In genomic region chr7:21269021-21269420, GRCh38 we compare ENCODE assay signal across 22 cellular contexts.
"Had no signal": no experiment of that assay in that cellular context is flagged by ENCODE, and none has a peak within 500 bp of the region (broad histone marks: within the 10 kb centered on the region; RNA-seq: fewer than 3 reads in every experiment).

No MANE protein-coding gene starts in this region.

- H3K4me2 ChIP-seq: smooth muscle cell had no signal

- H3K4me3 ChIP-seq: left ventricle myocardium inferior, lung, mucosa of descending colon, ovary, right atrium auricular region, right lobe of liver, smooth muscle cell, tibial nerve, upper lobe of left lung had no signal

- H3K9me3 ChIP-seq: left ventricle myocardium inferior, mucosa of descending colon, ovary, right atrium auricular region, right lobe of liver, tibial nerve, upper lobe of left lung had no signal

- H3K27ac ChIP-seq: left ventricle myocardium inferior, ovary, right atrium auricular region, right lobe of liver, tibial nerve, upper lobe of left lung had no signal

- ATAC-seq: mucosa of descending colon; naive thymus-derived CD4-positive, alpha-beta T cell; natural killer cell treated with Interleukin-12 subunit alpha and Interleukin-12 subunit beta and Interleukin-15 and Interleukin-18, amount 100 ng/mL, for 72 hours; right lobe of liver; stimulated activated memory B cell treated with anti-CD40 and anti-IgM and Interleukin-4, amounts not matched to agents 10 μg/mL and 1 μg/mL and 100 μg/mL, for 72 hours; stimulated activated naive CD8-positive, alpha-beta T cell treated with anti-CD3 and anti-CD28 coated beads, Interleukin-15, amount 100 ng/mL, for 72 hours had no signal

- H3K36me3 ChIP-seq: left ventricle myocardium inferior, ovary, right atrium auricular region, right lobe of liver, tibial nerve, upper lobe of left lung had no signal

- DNase-seq: hypothalamus; immature natural killer cell; left ventricle myocardium inferior; midbrain; mucosa of descending colon; naive thymus-derived CD4-positive, alpha-beta T cell; ovary; right lobe of liver; stimulated activated CD4-positive, alpha-beta T cell treated with anti-CD3 and anti-CD28 coated beads, Interleukin-1b, Interleukin-23, amount 100 ng/mL, for 48 hours; stimulated activated CD4-positive, alpha-beta T cell treated with anti-CD3 and anti-CD28 coated beads, Interleukin-2, amount 100 ng/mL, for 48 hours; stimulated activated CD4-positive, alpha-beta T cell treated with anti-CD3 and anti-CD28 coated beads, Interleukin-4, amount 100 ng/mL, for 4 hours; stimulated activated CD8-positive, alpha-beta memory T cell treated with anti-CD3 and anti-CD28 coated beads, Interleukin-4, amount 100 ng/mL, for 48 hours; stimulated activated naive CD4-positive, alpha-beta T cell treated with Interleukin-2 at 50 U/mL for 16 hours; stimulated activated naive CD8-positive, alpha-beta T cell treated with anti-CD3 and anti-CD28 coated beads, Interleukin-15, amount 100 ng/mL, for 72 hours; substantia nigra; upper lobe of left lung had no signal

- H3K27me3 ChIP-seq: ovary, right atrium auricular region, right lobe of liver, tibial nerve, upper lobe of left lung had no signal

- H3K4me1 ChIP-seq: left ventricle myocardium inferior, right atrium auricular region, right lobe of liver, tibial nerve, upper lobe of left lung had no signal
